In genomic region chr12:58081488-58081887, GRCh38 we compare ENCODE assay signal across 18 cellular contexts.
"Had no signal": no experiment of that assay in that cellular context is flagged by ENCODE, and none has a peak within 500 bp of the region (broad histone marks: within the 10 kb centered on the region; RNA-seq: fewer than 3 reads in every experiment).

No MANE protein-coding gene starts in this region.

- DNase-seq: activated CD4-positive, alpha-beta T cell treated with anti-CD3 and anti-CD28 coated beads for 1 hour; activated CD4-positive, alpha-beta T cell treated with anti-CD3 and anti-CD28 coated beads, Interleukin-2, amount 50 U/mL, for 48 hours; activated gamma-delta T cell; activated T-cell treated with anti-CD3 and anti-CD28 coated beads, Interleukin-2, amount 50 U/mL, for 48 hours; dorsolateral prefrontal cortex; esophagus squamous epithelium; foreskin fibroblast; head of caudate nucleus; left cardiac atrium; naive thymus-derived CD8-positive, alpha-beta T cell; posterior cingulate gyrus; stimulated activated CD4-positive, alpha-beta T cell treated with anti-CD3 and anti-CD28 coated beads, Interleukin-15, amount 100 ng/mL, for 24 hours; stimulated activated CD4-positive, alpha-beta T cell treated with anti-CD3 and anti-CD28 coated beads, Interleukin-4, amount 100 ng/mL, for 4 hours; stimulated activated naive CD8-positive, alpha-beta T cell treated with anti-CD3 and anti-CD28 coated beads, Interleukin-15, amount 100 ng/mL, for 72 hours had no signal

- H3K27ac Mint-ChIP-seq: activated naive CD8-positive, alpha-beta T cell; naive thymus-derived CD8-positive, alpha-beta T cell; stimulated activated naive CD8-positive, alpha-beta T cell treated with anti-CD3 and anti-CD28 coated beads, Interleukin-15, amount 100 ng/mL, for 72 hours had no signal

- H3K4me3 ChIP-seq: dorsolateral prefrontal cortex, esophagus squamous epithelium, lung, thoracic aorta had no signal

- H3K4me1 ChIP-seq: esophagus squamous epithelium had no signal

- H3K27ac ChIP-seq: dorsolateral prefrontal cortex, esophagus squamous epithelium, neutrophil, thoracic aorta had no signal

- H3K9me3 Mint-ChIP-seq: naive thymus-derived CD8-positive, alpha-beta T cell; stimulated activated naive CD8-positive, alpha-beta T cell treated with anti-CD3 and anti-CD28 coated beads, Interleukin-15, amount 100 ng/mL, for 72 hours had no signal

- H3K9me3 ChIP-seq: esophagus squamous epithelium, neutrophil, thoracic aorta had no signal

- H3K36me3 Mint-ChIP-seq: activated naive CD8-positive, alpha-beta T cell; naive thymus-derived CD8-positive, alpha-beta T cell had no signal

- H3K27me3 ChIP-seq: esophagus squamous epithelium, neutrophil had no signal

- H3K4me1 Mint-ChIP-seq: naive thymus-derived CD8-positive, alpha-beta T cell; stimulated activated naive CD8-positive, alpha-beta T cell treated with anti-CD3 and anti-CD28 coated beads, Interleukin-15, amount 100 ng/mL, for 72 hours had no signal

- H3K4me3 Mint-ChIP-seq: activated naive CD8-positive, alpha-beta T cell; naive thymus-derived CD8-positive, alpha-beta T cell; stimulated activated naive CD8-positive, alpha-beta T cell treated with anti-CD3 and anti-CD28 coated beads, Interleukin-15, amount 100 ng/mL, for 72 hours had no signal

- ATAC-seq: left cardiac atrium; naive thymus-derived CD8-positive, alpha-beta T cell; stimulated activated naive CD8-positive, alpha-beta T cell treated with anti-CD3 and anti-CD28 coated beads, Interleukin-15, amount 100 ng/mL, for 72 hours had no signal

- H3K36me3 ChIP-seq: esophagus squamous epithelium, neutrophil, thoracic aorta had no signal
